Comparison of ENCODE assay signal across 7 cellular contexts in genomic region chr17:40355123-40355803, GRCh38. TPM values are rescaled to one million over a fixed set of nuclear protein-coding genes. Genes with fewer than 3 reads are reported as not detected.
DNase-seq lines count a peak whose midpoint lies in the region; ATAC-seq and TF ChIP-seq lines count a peak whose summit lies in the region.

No MANE protein-coding gene starts in this region.

- TF ChIP-seq CTCF in GM12875 (IDR thresholded peaks at IDR 0.05; ENCODE audit: borderline replicate concordance, insufficient read depth, low read depth, low read length): peak; percentile 97

- H3K4me3 ChIP-seq in GM12875 (ENCODE audit: low read depth, low read length): no peak overlapping the region

- DNase-seq in NCI-H1105 treated with DMSO at 0.1 percent for 48 hours (lab: John Stamatoyannopoulos, UW) (peak; percentile 16), dermis blood vessel endothelial cell (peak; percentile 86), mesenteric fat pad (ENCODE audit: low spot score) (peak; percentile 95)
- peak; percentile 69 to 75 for DNase-seq in activated CD4-positive, alpha-beta T cell treated with anti-CD3 and anti-CD28 coated beads, Interleukin-2, amount 50 U/mL, for 24 hours (ENCODE audit: low read depth in 1 of 2, low spot score in 1 of 2)
- peak; percentile 73 to 74 for DNase-seq in stimulated activated CD8-positive, alpha-beta memory T cell treated with anti-CD3 and anti-CD28 coated beads, Interleukin-2, amount 100 ng/mL, for 48 hours (ENCODE audit: low read depth in 2 of 2)

- ATAC-seq in HG03196 (IDR thresholded peaks at IDR 0.05; ENCODE audit: unreplicated experiment): no peak

RNA-seq across cellular contexts. Expression of gene GJD3, which starts 9.3 kb away (rescaled TPM):
- total RNA-seq in dermis blood vessel endothelial cell (3.7 and 4.3 TPM in 2 replicates), mesenteric fat pad (0.77 TPM)

RNA-seq across cellular contexts. Expression of gene RARA, which starts 46.3 kb away (rescaled TPM):
- 9.7 and 13.6 TPM in 2 replicates for total RNA-seq in dermis blood vessel endothelial cell
- 70.3 TPM for total RNA-seq in mesenteric fat pad

Comparison
In these comparisons a context has a peak if more than half of its experiments do, and no peak if none do; other contexts are left out.
1. DNase-seq: peak in every context shown above with its lines; median percentile 95 in mesenteric fat pad; 86 in dermis blood vessel endothelial cell; 74 in stimulated activated CD8-positive, alpha-beta memory T cell treated with anti-CD3 and anti-CD28 coated beads, Interleukin-2, amount 100 ng/mL, for 48 hours; 72 in activated CD4-positive, alpha-beta T cell treated with anti-CD3 and anti-CD28 coated beads, Interleukin-2, amount 50 U/mL, for 24 hours; 16 in NCI-H1105 treated with DMSO at 0.1 percent for 48 hours.